9 cellular contexts compared by ENCODE assay signal in genomic region chr3:41881233-41881821, GRCh38.
DNase-seq lines count a peak whose midpoint lies in the region; ATAC-seq lines count a peak whose summit lies in the region.
"Had no signal": no experiment of that assay in that cellular context is flagged by ENCODE, and none has a peak within 500 bp of the region (broad histone marks: within the 10 kb centered on the region; RNA-seq: fewer than 3 reads in every experiment).

No MANE protein-coding gene starts in this region.

- H3K36me3 Mint-ChIP-seq in activated naive CD8-positive, alpha-beta T cell treated with anti-CD3 and anti-CD28 coated beads for 36 hours, result no peaks in the 10 kb centered on the region

- H2BK5ac ChIP-seq in mesendoderm (ENCODE audit: low read length), result no peak overlapping the region

- no peak overlapping the region for H3K4me3 Mint-ChIP-seq in activated naive CD8-positive, alpha-beta T cell treated with anti-CD3 and anti-CD28 coated beads for 36 hours
- H3K4me3 Mint-ChIP-seq: stimulated activated naive CD8-positive, alpha-beta T cell treated with anti-CD3 and anti-CD28 coated beads, Interleukin-15, Interleukin-2, amounts not matched to agents 100 ng/mL and 50 ng/mL, for 24 hours had no signal

- no peak overlapping the region for H3K18ac ChIP-seq in mesendoderm (ENCODE audit: low read length)

- no peaks in the 10 kb centered on the region for H3K79me2 ChIP-seq in mesendoderm (ENCODE audit: control insufficient read depth, insufficient read depth, low read length)

- no peak overlapping the region for H3K4me3 ChIP-seq in mesendoderm (ENCODE audit: low read length)

- no peak overlapping the region for H3K27ac ChIP-seq in mesendoderm (ENCODE audit: low read depth, low read length)

- H2BK15ac ChIP-seq in mesendoderm (replicated peaks; ENCODE audit: low read depth), result no peak overlapping the region

- H4K5ac ChIP-seq in mesendoderm (ENCODE audit: low read length), result no peak overlapping the region

- no peak overlapping the region for H3K23ac ChIP-seq in mesendoderm (ENCODE audit: low read length)

- H3K79me1 ChIP-seq in mesendoderm (ENCODE audit: low read length), result no peaks in the 10 kb centered on the region

- H3K9me3 Mint-ChIP-seq in activated naive CD8-positive, alpha-beta T cell treated with anti-CD3 and anti-CD28 coated beads for 36 hours, result no peaks in the 10 kb centered on the region
- H3K9me3 Mint-ChIP-seq: stimulated activated naive CD8-positive, alpha-beta T cell treated with anti-CD3 and anti-CD28 coated beads, Interleukin-15, Interleukin-2, amounts not matched to agents 100 ng/mL and 50 ng/mL, for 24 hours had no signal

- no CpG with 5 or more reads among the region's 3 CpGs for WGBS in mesendoderm (ENCODE audit: extremely low coverage, insufficient coverage, low lambda C conversion rate)

- no peak overlapping the region for H3K56ac ChIP-seq in mesendoderm (ENCODE audit: low read length)

- ATAC-seq in HG02884 (IDR thresholded peaks at IDR 0.05; ENCODE audit: unreplicated experiment), result no peak

- H3K27me3 ChIP-seq in mesendoderm (ENCODE audit: insufficient read depth, low read length, poor library complexity), result no peaks in the 10 kb centered on the region

- H3K4me1 Mint-ChIP-seq in activated naive CD8-positive, alpha-beta T cell treated with anti-CD3 and anti-CD28 coated beads for 36 hours, result no peaks in the 10 kb centered on the region

- DNase-seq in A172 (ENCODE audit: low spot score) (peak; percentile 9), GM03348 (ENCODE audit: low spot score) (peak; percentile 37), NCI-H2227 treated with DMSO at 0.1 percent for 48 hours (lab: John Stamatoyannopoulos, UW) (peak; percentile 23), cerebellar cortex (ENCODE audit: low spot score) (peak; percentile 70), mesendoderm (peak; percentile 22), middle frontal gyrus (ENCODE audit: extremely low spot score, low spot score) (no peak)
- no peak for DNase-seq in activated naive CD8-positive, alpha-beta T cell treated with anti-CD3 and anti-CD28 coated beads for 36 hours

- H2AK5ac ChIP-seq in mesendoderm (ENCODE audit: low read length), result no peak overlapping the region

- no peaks in the 10 kb centered on the region for H3K36me3 ChIP-seq in mesendoderm (ENCODE audit: control insufficient read depth, insufficient read depth, low read length)

- H3K27me3 Mint-ChIP-seq in activated naive CD8-positive, alpha-beta T cell treated with anti-CD3 and anti-CD28 coated beads for 36 hours, result no peaks in the 10 kb centered on the region
- H3K27me3 Mint-ChIP-seq: stimulated activated naive CD8-positive, alpha-beta T cell treated with anti-CD3 and anti-CD28 coated beads, Interleukin-15, Interleukin-2, amounts not matched to agents 100 ng/mL and 50 ng/mL, for 24 hours had no signal

- no peak overlapping the region for H3K4me2 ChIP-seq in mesendoderm (ENCODE audit: low read length)

- no peak overlapping the region for H4K8ac ChIP-seq in mesendoderm (ENCODE audit: low read depth, low read length)

- H3K27ac Mint-ChIP-seq in activated naive CD8-positive, alpha-beta T cell treated with anti-CD3 and anti-CD28 coated beads for 36 hours, result no peak overlapping the region
- H3K27ac Mint-ChIP-seq: stimulated activated naive CD8-positive, alpha-beta T cell treated with anti-CD3 and anti-CD28 coated beads, Interleukin-15, Interleukin-2, amounts not matched to agents 100 ng/mL and 50 ng/mL, for 24 hours had no signal

- H3K4ac ChIP-seq in mesendoderm (ENCODE audit: low read depth, low read length), result no peak overlapping the region

- H3K9ac ChIP-seq in mesendoderm (ENCODE audit: low read length), result no peak overlapping the region

- H2BK120ac ChIP-seq in mesendoderm (ENCODE audit: low read depth, low read length), result no peak overlapping the region

- no peaks in the 10 kb centered on the region for H3K4me1 ChIP-seq in mesendoderm (ENCODE audit: control insufficient read depth, low read depth, low read length)

Comparison
In these comparisons a context has a peak if more than half of its experiments do, and no peak if none do; other contexts are left out.
1. DNase-seq: peak in A172 (single experiment), GM03348 (single experiment), NCI-H2227 treated with DMSO at 0.1 percent for 48 hours (single experiment), cerebellar cortex (single experiment) and mesendoderm (single experiment); none in activated naive CD8-positive, alpha-beta T cell treated with anti-CD3 and anti-CD28 coated beads for 36 hours (single experiment) and middle frontal gyrus (single experiment).